In genomic region chr7:52006674-52007073, GRCh38 we compare ENCODE assay signal across 11 cellular contexts.
"Had no signal": no experiment of that assay in that cellular context is flagged by ENCODE, and none has a peak within 500 bp of the region (broad histone marks: within the 10 kb centered on the region; RNA-seq: fewer than 3 reads in every experiment).

No MANE protein-coding gene starts in this region.

- H3K9ac ChIP-seq: GM23248 had no signal

- H3K4me1 ChIP-seq: HAP-1 had no signal

- H3K9me3 Mint-ChIP-seq: H9 had no signal

- DNase-seq: GM23248, GOT3, H7, H9, HCEC 1CT, HFFc6 had no signal

- H3K4me3 ChIP-seq: GM23248, GM23338, HAP-1 had no signal

- H3K27ac Mint-ChIP-seq: GM23338, HFFc6 had no signal

- H3K36me3 ChIP-seq: HAP-1 had no signal

- H3K9me3 ChIP-seq: HAP-1 had no signal

- H3K4me3 Mint-ChIP-seq: GM23338, H9, HFFc6 had no signal

- H3K27ac ChIP-seq: GM23248 had no signal

- H2AFZ ChIP-seq: GM23248, GM23338 had no signal

- FAIRE-seq: H1, H54 had no signal

- ATAC-seq: GM23338, HCT116 had no signal

- H3K4me2 ChIP-seq: GM23338 had no signal
